1 cellular context compared by ENCODE assay signal in the genomic region with DNA sequence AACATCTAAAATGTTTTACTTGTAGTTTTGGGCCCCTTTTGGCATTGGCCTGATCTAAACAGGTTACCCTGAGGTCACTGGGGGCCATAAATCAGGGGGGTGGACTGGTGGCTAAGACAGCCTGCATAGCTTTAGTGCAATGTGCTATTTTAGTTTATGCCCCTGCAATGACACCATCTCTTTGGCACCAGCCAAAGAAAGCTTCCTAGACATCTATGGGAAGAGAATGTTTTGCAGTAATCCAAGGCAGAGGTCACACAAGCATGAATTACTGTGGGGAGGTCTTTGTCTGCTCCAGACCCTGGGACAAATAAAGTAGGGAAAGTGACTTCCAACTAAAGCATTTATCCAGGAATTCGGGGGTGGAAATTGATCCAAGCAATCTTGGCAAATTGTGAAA.
TF ChIP-seq lines count a peak whose summit lies in the region.

No MANE protein-coding gene starts in this region.

TF ChIP-seq in HepG2, 621 proteins besides CTCF, POLR2A, EP300 and RAD21:
- TF ChIP-seq, protein P1, sequence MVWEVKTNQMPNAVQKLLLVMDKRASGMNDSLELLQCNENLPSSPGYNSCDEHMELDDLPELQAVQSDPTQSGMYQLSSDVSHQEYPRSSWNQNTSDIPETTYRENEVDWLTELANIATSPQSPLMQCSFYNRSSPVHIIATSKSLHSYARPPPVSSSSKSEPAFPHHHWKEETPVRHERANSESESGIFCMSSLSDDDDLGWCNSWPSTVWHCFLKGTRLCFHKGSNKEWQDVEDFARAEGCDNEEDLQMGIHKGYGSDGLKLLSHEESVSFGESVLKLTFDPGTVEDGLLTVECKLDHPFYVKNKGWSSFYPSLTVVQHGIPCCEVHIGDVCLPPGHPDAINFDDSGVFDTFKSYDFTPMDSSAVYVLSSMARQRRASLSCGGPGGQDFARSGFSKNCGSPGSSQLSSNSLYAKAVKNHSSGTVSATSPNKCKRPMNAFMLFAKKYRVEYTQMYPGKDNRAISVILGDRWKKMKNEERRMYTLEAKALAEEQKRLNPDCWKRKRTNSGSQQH (CRISPR knock-in tag; IDR thresholded peaks at IDR 0.05; ENCODE audit: low read depth): no peak
- no peak for TF ChIP-seq JDP2 (CRISPR knock-in tag; IDR thresholded peaks at IDR 0.05; ENCODE audit: borderline replicate concordance)
- no peak for TF ChIP-seq JUN (CRISPR knock-in tag; IDR thresholded peaks at IDR 0.05)
- TF ChIP-seq, protein P2, sequence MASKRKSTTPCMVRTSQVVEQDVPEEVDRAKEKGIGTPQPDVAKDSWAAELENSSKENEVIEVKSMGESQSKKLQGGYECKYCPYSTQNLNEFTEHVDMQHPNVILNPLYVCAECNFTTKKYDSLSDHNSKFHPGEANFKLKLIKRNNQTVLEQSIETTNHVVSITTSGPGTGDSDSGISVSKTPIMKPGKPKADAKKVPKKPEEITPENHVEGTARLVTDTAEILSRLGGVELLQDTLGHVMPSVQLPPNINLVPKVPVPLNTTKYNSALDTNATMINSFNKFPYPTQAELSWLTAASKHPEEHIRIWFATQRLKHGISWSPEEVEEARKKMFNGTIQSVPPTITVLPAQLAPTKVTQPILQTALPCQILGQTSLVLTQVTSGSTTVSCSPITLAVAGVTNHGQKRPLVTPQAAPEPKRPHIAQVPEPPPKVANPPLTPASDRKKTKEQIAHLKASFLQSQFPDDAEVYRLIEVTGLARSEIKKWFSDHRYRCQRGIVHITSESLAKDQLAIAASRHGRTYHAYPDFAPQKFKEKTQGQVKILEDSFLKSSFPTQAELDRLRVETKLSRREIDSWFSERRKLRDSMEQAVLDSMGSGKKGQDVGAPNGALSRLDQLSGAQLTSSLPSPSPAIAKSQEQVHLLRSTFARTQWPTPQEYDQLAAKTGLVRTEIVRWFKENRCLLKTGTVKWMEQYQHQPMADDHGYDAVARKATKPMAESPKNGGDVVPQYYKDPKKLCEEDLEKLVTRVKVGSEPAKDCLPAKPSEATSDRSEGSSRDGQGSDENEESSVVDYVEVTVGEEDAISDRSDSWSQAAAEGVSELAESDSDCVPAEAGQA (IDR thresholded peaks at IDR 0.05; ENCODE audit: low read depth): no peak
- TF ChIP-seq, protein P2 (CRISPR knock-in tag; IDR thresholded peaks at IDR 0.05; ENCODE audit: borderline replicate concordance): no peak
